In genomic region chr10:11012880-11013279, GRCh38 we compare ENCODE assay signal across 17 cellular contexts. TPM values are rescaled to one million over a fixed set of nuclear protein-coding genes. Genes with fewer than 3 reads are reported as not detected.
DNase-seq lines count a peak whose midpoint lies in the region; ATAC-seq, FAIRE-seq and TF ChIP-seq lines count a peak whose summit lies in the region.
"Had no signal": no experiment of that assay in that cellular context is flagged by ENCODE, and none has a peak within 500 bp of the region (broad histone marks: within the 10 kb centered on the region; RNA-seq: fewer than 3 reads in every experiment).

No MANE protein-coding gene starts in this region.

- H3K4me3 Mint-ChIP-seq in stimulated activated naive CD8-positive, alpha-beta T cell treated with anti-CD3 and anti-CD28 coated beads, Interleukin-15, amount 100 ng/mL, for 72 hours: no peak overlapping the region
- no peak overlapping the region for H3K4me3 Mint-ChIP-seq in activated naive CD8-positive, alpha-beta T cell treated with anti-CD3 and anti-CD28 coated beads, Interleukin-2, amount 50 U/mL, for 24 hours
- H3K4me3 Mint-ChIP-seq: natural killer cell treated with Interleukin-12 subunit alpha and Interleukin-12 subunit beta and Interleukin-15 and Interleukin-18, amount 100 ng/mL, for 72 hours had no signal

- H3K27ac ChIP-seq in H1 (ENCODE audit: low read depth, low read length) (no peak overlapping the region), mesenchymal stem cell (ENCODE audit: low read length, poor library complexity, severe bottlenecking) (no peak overlapping the region), suprapubic skin (peak overlapping the region; percentile 56)
- H3K27ac ChIP-seq: SJSA1 had no signal

- no peak overlapping the region for H2BK120ac ChIP-seq in H1 (replicated peaks; ENCODE audit: low read depth, low read length)
- no peak overlapping the region for H2BK120ac ChIP-seq in mesenchymal stem cell (ENCODE audit: low read depth, low read length)

- H2BK5ac ChIP-seq in H1 (ENCODE audit: low read depth, low read length): no peak overlapping the region
- H2BK5ac ChIP-seq in mesenchymal stem cell (ENCODE audit: low read depth, low read length, poor library complexity, severe bottlenecking): no peak overlapping the region

- WGBS in H1 (ENCODE audit: extremely low coverage in 1 of 2, insufficient coverage in 1 of 2, insufficient read length in 1 of 2, insufficient replicate concordance in 2 of 2, low coverage in 1 of 2, low lambda C conversion rate in 2 of 2, missing lambda C conversion rate in 1 of 2), 2 experiments: 77% methylated on average over 5 of the region's 6 CpGs; no CpG with 5 or more reads in 1 of the 2 experiments
- 72% methylated on average over 5 of the region's 6 CpGs for WGBS in mesenchymal stem cell
- whole genome bisulfite sequencing in suprapubic skin: 52% methylated on average over 6 of the region's 6 CpGs

- H3K4ac ChIP-seq in H1 (replicated peaks; ENCODE audit: insufficient read length, low read depth, low read length) (no peak overlapping the region), mesenchymal stem cell (ENCODE audit: low read depth in 1 of 2, low read length in 2 of 2) (no peak overlapping the region)

- no peak for TF ChIP-seq EP300 in H1 (IDR thresholded peaks at IDR 0.05; ENCODE audit: borderline replicate concordance in 1 of 2, low read depth in 2 of 2, low read length in 2 of 2)
- TF ChIP-seq EP300 in suprapubic skin (IDR thresholded peaks at IDR 0.05): no peak

- H3K79me1 ChIP-seq in H1 (ENCODE audit: low read depth, low read length) (no peaks in the 10 kb centered on the region), mesenchymal stem cell (replicated peaks; ENCODE audit: low read length, poor library complexity, severe bottlenecking) (no peaks in the 10 kb centered on the region)

- no peak overlapping the region for H4K8ac ChIP-seq in H1 (ENCODE audit: extremely low read depth, insufficient read depth, low read length)
- no peak overlapping the region for H4K8ac ChIP-seq in mesenchymal stem cell (ENCODE audit: low read length)

- H3K18ac ChIP-seq in H1 (ENCODE audit: extremely low read depth, low read length) (no peak overlapping the region), mesenchymal stem cell (ENCODE audit: low read depth in 1 of 2, low read length in 2 of 2) (no peak overlapping the region)

- H3K9ac ChIP-seq in H1 (replicated peaks in 1 of 4; ENCODE audit: extremely low read depth in 1 of 4, low read depth in 3 of 4, low read length in 3 of 4) (no peak overlapping the region), mesenchymal stem cell (ENCODE audit: low read length) (peak overlapping the region; percentile 64)

- H4K91ac ChIP-seq in H1 (replicated peaks; ENCODE audit: insufficient read length, low read length) (no peak overlapping the region), mesenchymal stem cell (ENCODE audit: low read length) (no peak overlapping the region)

- H2AFZ ChIP-seq in H1 (ENCODE audit: low read length) (peak overlapping the region; percentile 75), mesenchymal stem cell (ENCODE audit: low read depth, low read length) (no peak overlapping the region)

- DNase-seq in MV-4-11 (lab: John Stamatoyannopoulos, UW) (peak; percentile 28), H1 (ENCODE audit: low read depth in 1 of 2, low spot score in 2 of 2) (no peak), mesenchymal stem cell (no peak), suprapubic skin (ENCODE audit: low spot score in 2 of 2) (no peak), D721Med (ENCODE audit: insufficient read length, low spot score) (no peak)
- no peak for DNase-seq in stimulated activated naive CD8-positive, alpha-beta T cell treated with anti-CD3 and anti-CD28 coated beads, Interleukin-15, amount 100 ng/mL, for 72 hours
- no peak for DNase-seq in activated CD4-positive, alpha-beta T cell treated with anti-CD3 and anti-CD28 coated beads, Interleukin-2, amount 50 U/mL, for 48 hours
- no peak for DNase-seq in activated naive CD8-positive, alpha-beta T cell treated with anti-CD3 and anti-CD28 coated beads, Interleukin-2, amount 50 U/mL, for 24 hours
- DNase-seq: activated effector memory CD4-positive, alpha-beta T cell treated with Interleukin-2 at 50 U/mL for 16 hours; COR-L47; MM.1S; NCI-H2029 treated with DMSO at 0.1 percent for 48 hours; T1000 had no signal

- H3K4me1 Mint-ChIP-seq in stimulated activated naive CD8-positive, alpha-beta T cell treated with anti-CD3 and anti-CD28 coated beads, Interleukin-15, amount 100 ng/mL, for 72 hours: peaks cover 17% of the 10 kb centered on the region
- peaks cover 7% of the 10 kb centered on the region for H3K4me1 Mint-ChIP-seq in activated naive CD8-positive, alpha-beta T cell treated with anti-CD3 and anti-CD28 coated beads, Interleukin-2, amount 50 U/mL, for 24 hours

- TF ChIP-seq RAD21 in H1 (IDR thresholded peaks at IDR 0.05 in 1 of 2, conservative IDR thresholded peaks at IDR 0.05 in 1 of 2; ENCODE audit: low read depth in 2 of 2, low read length in 2 of 2): no peak

- H4K20me1 ChIP-seq in H1 (replicated peaks in 1 of 2; ENCODE audit: control insufficient read depth in 1 of 2, insufficient read depth in 2 of 2, low read length in 2 of 2): no peaks in the 10 kb centered on the region

- H3K79me2 ChIP-seq in H1 (ENCODE audit: control insufficient read depth in 1 of 2, insufficient read depth in 2 of 2, low read length in 2 of 2): no peaks in the 10 kb centered on the region

- no peaks in the 10 kb centered on the region for H3K36me3 ChIP-seq in H1 (ENCODE audit: control insufficient read depth in 2 of 4, insufficient read depth in 4 of 4, low read length in 3 of 4)
- H3K36me3 ChIP-seq in mesenchymal stem cell (ENCODE audit: control insufficient read depth in 1 of 2, insufficient read depth in 2 of 2, low read depth in 1 of 2, low read length in 2 of 2): no peaks in the 10 kb centered on the region
- H3K36me3 ChIP-seq in suprapubic skin: no peaks in the 10 kb centered on the region
- H3K36me3 ChIP-seq: SJSA1 had no signal

- H3K14ac ChIP-seq in H1 (ENCODE audit: insufficient read length) (no peak overlapping the region), mesenchymal stem cell (ENCODE audit: low read length in 2 of 2) (no peak overlapping the region)

- H3K4me2 ChIP-seq in H1 (ENCODE audit: insufficient read depth in 1 of 2, low read depth in 2 of 2, low read length in 2 of 2): no peak overlapping the region
- no peak overlapping the region for H3K4me2 ChIP-seq in mesenchymal stem cell (ENCODE audit: low read length, poor library complexity, severe bottlenecking)

- no peak overlapping the region for H4K5ac ChIP-seq in H1 (ENCODE audit: insufficient read length, low read depth, low read length)

- H3K9me3 ChIP-seq in H1 (ENCODE audit: insufficient read depth in 2 of 2, low read depth in 1 of 2, low read length in 1 of 2): no peaks in the 10 kb centered on the region; a peak in 1 of 4 replicates
- H3K9me3 ChIP-seq in mesenchymal stem cell (ENCODE audit: control insufficient read depth, low read length): no peaks in the 10 kb centered on the region
- H3K9me3 ChIP-seq in suprapubic skin: no peaks in the 10 kb centered on the region

- H2AK5ac ChIP-seq in H1 (ENCODE audit: low read depth, low read length): no peak overlapping the region
- no peak overlapping the region for H2AK5ac ChIP-seq in mesenchymal stem cell (ENCODE audit: low read length, severe bottlenecking)

- FAIRE-seq in H1 (lab: Jason Lieb, UNC) (no peak), D721Med (lab: Jason Lieb, UNC) (no peak)
- FAIRE-seq: frontal cortex, HepG2 had no signal

- TF ChIP-seq CTCF in H1 (IDR thresholded peaks at IDR 0.05; ENCODE audit: control extremely low read depth in 1 of 3, insufficient read depth in 1 of 3, low read depth in 1 of 3, low read length in 3 of 3) (no peak), suprapubic skin (IDR thresholded peaks at IDR 0.05) (no peak), D721Med (IDR thresholded peaks at IDR 0.05; ENCODE audit: insufficient read depth, missing control alignments) (no peak)

- H2BK12ac ChIP-seq in H1 (ENCODE audit: low read depth, low read length) (no peak overlapping the region), mesenchymal stem cell (ENCODE audit: low read length in 2 of 2) (no peak overlapping the region)

- ATAC-seq in stimulated activated naive CD8-positive, alpha-beta T cell treated with anti-CD3 and anti-CD28 coated beads, Interleukin-15, amount 100 ng/mL, for 72 hours: no peak
- ATAC-seq in activated naive CD8-positive, alpha-beta T cell treated with anti-CD3 and anti-CD28 coated beads, Interleukin-2, amount 50 U/mL, for 24 hours: no peak
- ATAC-seq: HepG2; natural killer cell treated with Interleukin-12 subunit alpha and Interleukin-12 subunit beta and Interleukin-15 and Interleukin-18, amount 100 ng/mL, for 72 hours had no signal

- CTCF ChIA-PET in H1 (lab: Charles Lee; ENCODE audit: partially characterized antibody): interaction anchor here (1.3 to 4.0 kb wide), 2 partner anchors 11 to 24 kb away, joined by 3 to 17 read pairs; no protein-coding TSS in a partner anchor

- TF ChIP-seq POLR2A in H1 (IDR thresholded peaks at IDR 0.05; ENCODE audit: control extremely low read depth in 1 of 2, low read depth in 2 of 2, low read length in 2 of 2) (no peak), suprapubic skin (IDR thresholded peaks at IDR 0.05) (no peak)

- no peaks in the 10 kb centered on the region for H3K9me3 Mint-ChIP-seq in stimulated activated naive CD8-positive, alpha-beta T cell treated with anti-CD3 and anti-CD28 coated beads, Interleukin-15, amount 100 ng/mL, for 72 hours
- no peaks in the 10 kb centered on the region for H3K9me3 Mint-ChIP-seq in activated naive CD8-positive, alpha-beta T cell treated with anti-CD3 and anti-CD28 coated beads, Interleukin-2, amount 50 U/mL, for 24 hours
- H3K9me3 Mint-ChIP-seq: natural killer cell treated with Interleukin-12 subunit alpha and Interleukin-12 subunit beta and Interleukin-15 and Interleukin-18, amount 100 ng/mL, for 72 hours had no signal

- peaks cover 85% of the 10 kb centered on the region for H3K27me3 Mint-ChIP-seq in stimulated activated naive CD8-positive, alpha-beta T cell treated with anti-CD3 and anti-CD28 coated beads, Interleukin-15, amount 100 ng/mL, for 72 hours
- H3K27me3 Mint-ChIP-seq in activated naive CD8-positive, alpha-beta T cell treated with anti-CD3 and anti-CD28 coated beads, Interleukin-2, amount 50 U/mL, for 24 hours: peaks cover 74% of the 10 kb centered on the region

- POLR2A ChIA-PET in H1 (lab: Charles Lee; ENCODE audit: partially characterized antibody): interaction anchor here (0.7 kb wide), 1 partner anchor 13 kb away, joined by 3 read pairs; no protein-coding TSS in a partner anchor

- H3K36me3 Mint-ChIP-seq in activated naive CD8-positive, alpha-beta T cell treated with anti-CD3 and anti-CD28 coated beads, Interleukin-2, amount 50 U/mL, for 24 hours (ENCODE audit: low read depth): no peaks in the 10 kb centered on the region
- H3K36me3 Mint-ChIP-seq: natural killer cell treated with Interleukin-12 subunit alpha and Interleukin-12 subunit beta and Interleukin-15 and Interleukin-18, amount 100 ng/mL, for 72 hours had no signal

- H3K4me1 ChIP-seq in H1 (replicated peaks in 1 of 4; ENCODE audit: control insufficient read depth in 3 of 4, insufficient read depth in 4 of 4, low read length in 3 of 4): peaks cover 0 to 5% (median 1%) of the 10 kb centered on the region in 4 experiments; a peak in 3 of 7 replicates
- H3K4me1 ChIP-seq in mesenchymal stem cell (ENCODE audit: control insufficient read depth, insufficient read depth, low read depth, low read length): peaks cover 1% of the 10 kb centered on the region
- peaks cover 28% of the 10 kb centered on the region for H3K4me1 ChIP-seq in suprapubic skin
- H3K4me1 ChIP-seq: SJSA1 had no signal

- peaks cover 4% of the 10 kb centered on the region for H3K23me2 ChIP-seq in H1 (ENCODE audit: low read depth, low read length)

- H2BK20ac ChIP-seq in H1 (ENCODE audit: low read length): no peak overlapping the region

- no peak overlapping the region for H3K23ac ChIP-seq in H1 (ENCODE audit: insufficient read length)
- H3K23ac ChIP-seq in mesenchymal stem cell (ENCODE audit: low read length in 2 of 2): no peak overlapping the region

- H3K27me3 ChIP-seq in H1 (replicated peaks in 1 of 4; ENCODE audit: control insufficient read depth in 3 of 4, extremely low read depth in 1 of 4, insufficient read depth in 3 of 4, low read length in 3 of 4) (peaks cover 0 to 1% (median 0%) of the 10 kb centered on the region in 4 experiments; a peak in 1 of 7 replicates), mesenchymal stem cell (ENCODE audit: control insufficient read depth in 1 of 2, insufficient read depth in 1 of 2, low read length in 2 of 2) (no peaks in the 10 kb centered on the region), suprapubic skin (peaks cover 3% of the 10 kb centered on the region)

- no peak overlapping the region for H2BK15ac ChIP-seq in H1 (ENCODE audit: low read length)
- H2BK15ac ChIP-seq in mesenchymal stem cell (ENCODE audit: low read depth, poor library complexity, severe bottlenecking): no peak overlapping the region

- H3K4me3 ChIP-seq in H1 (ENCODE audit: extremely low read depth in 1 of 4, insufficient read depth in 2 of 4, low read depth in 3 of 4, low read length in 4 of 4): no peak overlapping the region
- H3K4me3 ChIP-seq in mesenchymal stem cell (ENCODE audit: insufficient read depth in 1 of 2, low read depth in 1 of 2, low read length in 2 of 2): no peak overlapping the region
- H3K4me3 ChIP-seq in suprapubic skin: no peak overlapping the region
- H3K4me3 ChIP-seq: SJSA1 had no signal

- peak overlapping the region in 1 of 2 donors; percentile 12 for H3K27ac Mint-ChIP-seq in stimulated activated naive CD8-positive, alpha-beta T cell treated with anti-CD3 and anti-CD28 coated beads, Interleukin-15, amount 100 ng/mL, for 72 hours
- no peak overlapping the region for H3K27ac Mint-ChIP-seq in activated naive CD8-positive, alpha-beta T cell treated with anti-CD3 and anti-CD28 coated beads, Interleukin-2, amount 50 U/mL, for 24 hours
- H3K27ac Mint-ChIP-seq: natural killer cell treated with Interleukin-12 subunit alpha and Interleukin-12 subunit beta and Interleukin-15 and Interleukin-18, amount 100 ng/mL, for 72 hours had no signal

- no peak overlapping the region for H3K56ac ChIP-seq in H1 (replicated peaks; ENCODE audit: insufficient read length, low read depth, low read length)

RNA-seq across cellular contexts. Expression of gene CELF2, which starts 4.8 kb away (rescaled TPM):
- total RNA-seq in H1 (2021; fragmentation: NEBNext Ultra II Directional; extraction: Animal tissue kit (Norgen Biotek cat#: 25700)): 22.7 and 22.9 TPM in 2 replicates
- polyA plus RNA-seq in H1 (2011; rRNA removed): 18.3 and 19.2 TPM in 2 replicates
- polyA plus RNA-seq in H1 (2011; cell fraction: cytosol; rRNA removed): 16.0 TPM
- polyA plus RNA-seq in H1 (2011; cell fraction: nucleus; rRNA removed): 36.7 TPM
- 13.4 to 16.8 TPM (median 16.0 TPM) in 4 replicates for polyA plus RNA-seq in H1 (2012, experiment 1 of 2)
- polyA plus RNA-seq in H1 (2012, experiment 2 of 2): 1.7 TPM
- 11.7 TPM for polyA plus RNA-seq in H1 (2013, experiment 1 of 2)
- polyA plus RNA-seq in H1 (2013, experiment 2 of 2): 11.7 TPM
- polyA minus RNA-seq in H1 (2011; rRNA and poly(A)+ RNA removed): 32.5 and 40.9 TPM in 2 replicates
- polyA minus RNA-seq in H1 (2011; cell fraction: cytosol; rRNA and poly(A)+ RNA removed): 20.6 TPM
- 42.3 TPM for polyA minus RNA-seq in H1 (2011; cell fraction: nucleus; rRNA and poly(A)+ RNA removed)
- polyA plus RNA-seq in mesenchymal stem cell (2013, experiment 1 of 2): 8.8 TPM
- 8.9 TPM for polyA plus RNA-seq in mesenchymal stem cell (2013, experiment 2 of 2)
- total RNA-seq in suprapubic skin: 10 to 100 TPM in 3 of 4 donors, 1 to 10 TPM in 1; 8.7 to 28.6 (median 22.9) TPM
- total RNA-seq: HepG2, SJSA1 had no signal
- polyA plus RNA-seq: HepG2 had no signal
